In genomic region chr16:75647138-75647491, GRCh38 we compare ENCODE assay signal across 8 cellular contexts. TPM values are rescaled to one million over a fixed set of nuclear protein-coding genes. Genes with fewer than 3 reads are reported as not detected.
DNase-seq lines count a peak whose midpoint lies in the region; ATAC-seq and TF ChIP-seq lines count a peak whose summit lies in the region.

No MANE protein-coding gene starts in this region.

- intact Hi-C loops in Right ventricle myocardium inferior (cut with DNase I), result no loop called here
- intact Hi-C loops in cardiac septum (cut with DNase I), result loop anchor here (2.0 to 5.0 kb wide), 3 partner anchors 24 to 115 kb away; partner anchors contain the start of genes ADAT1 and TMEM231

- H3K36me3 ChIP-seq in thoracic aorta, result peaks cover 4% of the 10 kb centered on the region

- H3K27me3 ChIP-seq in layer of hippocampus (ENCODE audit: control insufficient read depth, insufficient read depth, low read length) (no peaks in the 10 kb centered on the region), thoracic aorta (replicated peaks; ENCODE audit: insufficient read depth) (no peaks in the 10 kb centered on the region)

- H3K4me1 ChIP-seq in thoracic aorta (ENCODE audit: control insufficient read depth in 1 of 2, low read depth in 2 of 2), result peaks cover 25 to 44% of the 10 kb centered on the region in 2 donors

- no peak for TF ChIP-seq CTCF in thoracic aorta (IDR thresholded peaks at IDR 0.05)

- H3K9me3 ChIP-seq in thoracic aorta, result no peaks in the 10 kb centered on the region

- ATAC-seq in Right ventricle myocardium inferior (peak; percentile 21), HG03342 (IDR thresholded peaks at IDR 0.05; ENCODE audit: unreplicated experiment) (peak; percentile 16), thoracic aorta (ENCODE audit: insufficient number of reproducible peaks, low FRiP score, low read depth) (no peak)

- H3K27ac ChIP-seq in angular gyrus (ENCODE audit: low read depth, low read length), result peak overlapping the region; percentile 24
- H3K27ac ChIP-seq in layer of hippocampus (ENCODE audit: low read depth, low read length), result peak overlapping the region; percentile 97
- H3K27ac ChIP-seq in thoracic aorta, result peak overlapping the region; percentile 98

- no peak for DNase-seq in Right ventricle myocardium inferior (ENCODE audit: missing footprints)
- no peak for DNase-seq in cardiac septum (ENCODE audit: low spot score)
- no peak for DNase-seq in thoracic aorta (ENCODE audit: low spot score)
- no peak for DNase-seq in NCI-H146 treated with DMSO at 0.1 percent for 48 hours (lab: John Stamatoyannopoulos, UW; ENCODE audit: unreplicated experiment)
- DNase-seq in SW 1271 (lab: John Stamatoyannopoulos, UW), result no peak

- H3K4me3 ChIP-seq in thoracic aorta, result peak overlapping the region; percentile 91

RNA-seq across cellular contexts. Expression of gene KARS1, which starts 0.3 kb away (rescaled TPM):
- total RNA-seq in Right ventricle myocardium inferior (145 TPM), cardiac septum (89.3 TPM), thoracic aorta (10 to 100 TPM; 71.5 to 76.1 TPM)

RNA-seq across cellular contexts. Expression of gene TERF2IP, which starts 0.5 kb away (rescaled TPM):
- total RNA-seq in Right ventricle myocardium inferior (51.7 TPM), cardiac septum (76.0 TPM), thoracic aorta (10 to 100 TPM; 78.3 to 83.8 TPM)

RNA-seq across cellular contexts. Expression of gene ADAT1, which starts 24.0 kb away (rescaled TPM):
- 19.5 TPM for total RNA-seq in Right ventricle myocardium inferior
- 28.0 TPM for total RNA-seq in cardiac septum
- 10 to 100 TPM; 41.2 to 46.3 TPM for total RNA-seq in thoracic aorta

RNA-seq across cellular contexts. Expression of gene CPHXL2, which starts 29.7 kb away (rescaled TPM):
- total RNA-seq in Right ventricle myocardium inferior, result not detected
- not detected for total RNA-seq in cardiac septum
- not detected for total RNA-seq in thoracic aorta

RNA-seq across cellular contexts. Expression of gene DUXB, which starts 54.1 kb away (rescaled TPM):
- total RNA-seq in Right ventricle myocardium inferior, result not detected
- total RNA-seq in cardiac septum, result not detected
- total RNA-seq in thoracic aorta, result not detected

Comparison
In these comparisons a context has a peak if more than half of its experiments do, and no peak if none do; other contexts are left out.
1. H3K27ac ChIP-seq: peak in every context shown above with its lines; median percentile 98 in thoracic aorta; 97 in layer of hippocampus; 24 in angular gyrus.